8 cellular contexts compared by ENCODE assay signal in the genomic region with DNA sequence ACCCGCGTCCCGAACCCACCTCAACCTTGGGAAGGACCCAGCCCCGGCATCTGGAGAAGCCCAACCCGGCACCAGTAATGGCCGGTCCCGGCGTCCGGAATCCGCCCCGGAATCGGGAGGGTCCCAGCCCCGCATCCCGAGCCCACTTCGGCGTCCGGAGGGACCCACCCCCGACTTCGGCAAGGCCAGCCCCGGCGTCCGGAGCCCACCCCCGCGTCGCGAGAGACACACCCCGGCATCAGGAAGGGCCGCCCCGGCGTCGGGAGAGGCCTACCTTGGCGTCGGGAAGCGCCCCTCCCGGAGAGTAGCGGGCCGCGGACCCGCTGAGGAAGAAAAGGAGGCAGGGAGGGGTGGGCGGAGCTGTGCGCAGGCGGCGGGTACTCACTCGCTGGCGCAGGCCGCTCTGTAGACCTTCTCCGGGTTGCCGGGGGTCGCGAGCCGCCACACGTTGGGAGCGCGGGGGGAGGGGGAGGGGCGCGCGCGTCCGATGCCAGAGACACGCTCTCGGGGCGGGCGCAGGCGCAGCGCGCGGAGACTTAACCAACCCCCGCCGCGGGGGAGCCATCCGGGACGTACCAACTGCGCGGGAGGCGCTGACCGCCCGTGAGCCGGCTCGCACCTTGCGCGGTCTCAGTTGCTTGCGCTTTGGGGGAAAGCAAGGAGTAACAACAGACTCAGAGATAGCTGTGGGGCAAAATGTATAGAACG.
DNase-seq lines count a peak whose midpoint lies in the region; ATAC-seq and TF ChIP-seq lines count a peak whose summit lies in the region.

Gene UIMC1, minus strand, starts transcription at position 515 of the 708 bp plus-strand sequence. CDS start 24,164 bp downstream, outside the sequence.

- H3K4me3 ChIP-seq in AG10803 (ENCODE audit: low read length) (peak within 1 kb of the TSS; percentile 86), choroid plexus epithelial cell (ENCODE audit: low read depth, low read length) (peak within 1 kb of the TSS; percentile 93)

- peak; percentile 83 for ATAC-seq in HG03432 (IDR thresholded peaks at IDR 0.05; ENCODE audit: unreplicated experiment)

- TF ChIP-seq CTCF in AG10803 (conservative IDR thresholded peaks at IDR 0.05; ENCODE audit: low read length) (no peak), choroid plexus epithelial cell (conservative IDR thresholded peaks at IDR 0.05; ENCODE audit: low read depth, low read length) (no peak)

- peak; percentile 89 for DNase-seq in AG10803 (ENCODE audit: low read depth)
- DNase-seq in NCI-H524 treated with DMSO at 0.1 percent for 48 hours (lab: John Stamatoyannopoulos, UW) = peak; percentile 78
- peak; percentile 91 for DNase-seq in activated CD4-positive, alpha-beta T cell treated with anti-CD3 and anti-CD28 coated beads for 4 hours
- DNase-seq in choroid plexus epithelial cell (ENCODE audit: low read depth) = peak; percentile 95
- peak; percentile 80 for DNase-seq in kidney glomerular epithelial cell (lab: John Stamatoyannopoulos, UW)
- peak; percentile 84 to 86 for DNase-seq in stimulated activated CD4-positive, alpha-beta T cell treated with anti-CD3 and anti-CD28 coated beads, Interleukin-15, amount 100 ng/mL, for 48 hours (ENCODE audit: low read depth in 2 of 2)

- peak; percentile 74 for TF ChIP-seq POLR2A in GM19193 (IDR thresholded peaks at IDR 0.05; ENCODE audit: extremely low read depth, insufficient read depth, insufficient read length)

Comparison
In these comparisons a context has a peak if more than half of its experiments do, and no peak if none do; other contexts are left out.
1. Peak in every context shown above with its lines: DNase-seq, ATAC-seq and H3K4me3 ChIP-seq.